In genomic region chr19:17519967-17520366, GRCh38 we compare ENCODE assay signal across 1 cellular context.
TF ChIP-seq lines count a peak whose summit lies in the region.

No MANE protein-coding gene starts in this region.

TF ChIP-seq in GM23338, 12 proteins besides CTCF, POLR2A, EP300 and RAD21 (continued from another document):
- no peak for TF ChIP-seq ZNF462 (CRISPR knock-in tag; IDR thresholded peaks at IDR 0.05)
- no peak for TF ChIP-seq JUNB (IDR thresholded peaks at IDR 0.05; ENCODE audit: unreplicated experiment)
- no peak for TF ChIP-seq CREB1 (CRISPR knock-in tag; IDR thresholded peaks at IDR 0.05; ENCODE audit: low read depth)
